In the genomic region with DNA sequence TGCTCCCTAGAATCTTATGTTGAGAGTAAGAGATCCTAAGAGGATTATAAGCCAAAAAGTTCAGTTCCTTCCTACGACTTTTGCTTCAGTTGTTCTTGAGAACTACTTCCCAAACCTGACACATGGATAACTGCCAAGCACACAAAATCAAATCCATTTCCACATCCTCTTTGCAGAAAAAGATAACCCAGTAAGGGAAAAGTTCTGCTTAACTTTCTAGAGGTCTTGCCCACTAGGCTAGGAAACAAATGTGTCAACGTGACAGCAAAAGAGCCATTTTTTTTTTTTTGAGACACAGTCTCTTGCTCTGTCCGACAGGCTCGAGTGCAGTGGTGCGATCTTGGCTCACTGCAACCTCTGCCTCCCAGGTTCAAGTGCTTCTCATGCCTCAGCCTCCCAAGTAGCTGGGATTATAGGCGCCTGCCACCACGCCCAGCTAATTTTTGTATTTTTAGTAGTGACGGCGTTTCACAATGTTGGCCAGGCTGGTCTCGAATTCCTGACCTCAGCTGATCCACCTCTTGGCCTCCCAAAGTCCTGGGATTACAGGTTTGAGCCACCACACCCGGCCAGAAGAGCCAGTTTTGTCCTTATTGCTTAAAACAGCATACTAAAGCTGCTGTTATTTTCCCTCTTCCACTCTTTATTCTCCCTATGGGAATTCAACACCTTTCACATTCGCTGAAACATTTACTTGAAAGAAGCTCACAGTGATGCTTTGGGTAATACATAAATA, we compare ENCODE assay signal across 12 cellular contexts. TPM values are rescaled to one million over a fixed set of nuclear protein-coding genes. Genes with fewer than 3 reads are reported as not detected.
DNase-seq lines count a peak whose midpoint lies in the region; ATAC-seq, FAIRE-seq and TF ChIP-seq lines count a peak whose summit lies in the region.
"Had no signal": no experiment of that assay in that cellular context is flagged by ENCODE, and none has a peak within 500 bp of the region (broad histone marks: within the 10 kb centered on the region; RNA-seq: fewer than 3 reads in every experiment).

No MANE protein-coding gene starts in this region.

- FAIRE-seq in GM12891 (lab: Jason Lieb, UNC): peak; percentile 5

- H3K4me1 Mint-ChIP-seq in activated naive CD8-positive, alpha-beta T cell treated with anti-CD3 and anti-CD28 coated beads for 36 hours: peaks cover 69% of the 10 kb centered on the region

- no peaks in the 10 kb centered on the region for H3K27me3 ChIP-seq in psoas muscle (ENCODE audit: insufficient read depth in 3 of 3, low read length in 2 of 3)

- H3K27ac ChIP-seq in psoas muscle: peak overlapping the region; percentile 31
- H3K27ac ChIP-seq: SK-N-MC had no signal

- DNase-seq in GM12891 (ENCODE audit: insufficient read length, low spot score): no peak
- no peak for DNase-seq in activated naive CD8-positive, alpha-beta T cell treated with anti-CD3 and anti-CD28 coated beads for 36 hours
- DNase-seq in Right ventricle myocardium superior: no peak
- no peak for DNase-seq in psoas muscle
- no peak for DNase-seq in NCI-H510A treated with DMSO at 0.1 percent for 48 hours (lab: John Stamatoyannopoulos, UW)
- DNase-seq in stimulated activated CD4-positive, alpha-beta T cell treated with anti-CD3 and anti-CD28 coated beads, Interleukin-4, amount 100 ng/mL, for 4 hours: no peak
- no peak for DNase-seq in NCI-H2227 (lab: John Stamatoyannopoulos, UW; ENCODE audit: unreplicated experiment)
- DNase-seq: activated CD4-positive, alpha-beta T cell treated with anti-CD3 and anti-CD28 coated beads, Interleukin-2, amount 50 U/mL, for 48 hours; KG1; NCI-H226 had no signal

- peaks cover 92% of the 10 kb centered on the region for H3K4me1 ChIP-seq in psoas muscle

- H3K4me3 Mint-ChIP-seq in activated naive CD8-positive, alpha-beta T cell treated with anti-CD3 and anti-CD28 coated beads for 36 hours: no peak overlapping the region

- WGBS in psoas muscle, 3 donors: 18 to 34% (median 19%) methylated on average over 12 of the region's 12 CpGs

- ATAC-seq in Right ventricle myocardium superior (ENCODE audit: poor library complexity) (peak; percentile 42), psoas muscle (peak in 2 of 4 donors; percentile 31 to 34), HG02870 (IDR thresholded peaks at IDR 0.05; ENCODE audit: unreplicated experiment) (no peak)

- no peaks in the 10 kb centered on the region for H3K9me3 ChIP-seq in psoas muscle

- no peaks in the 10 kb centered on the region for H3K27me3 Mint-ChIP-seq in activated naive CD8-positive, alpha-beta T cell treated with anti-CD3 and anti-CD28 coated beads for 36 hours

- H3K27ac Mint-ChIP-seq in activated naive CD8-positive, alpha-beta T cell treated with anti-CD3 and anti-CD28 coated beads for 36 hours: peak overlapping the region; percentile 40

- H3K36me3 Mint-ChIP-seq in activated naive CD8-positive, alpha-beta T cell treated with anti-CD3 and anti-CD28 coated beads for 36 hours: peaks cover 38% of the 10 kb centered on the region

- intact Hi-C loops in Right ventricle myocardium superior (cut with DNase I) (no loop called here), psoas muscle (cut with DNase I) (no loop called here)

- peak overlapping the region; percentile 14 for H3K4me3 ChIP-seq in psoas muscle
- H3K4me3 ChIP-seq: SK-N-MC had no signal

- H3K9me3 Mint-ChIP-seq in activated naive CD8-positive, alpha-beta T cell treated with anti-CD3 and anti-CD28 coated beads for 36 hours: no peaks in the 10 kb centered on the region

- no peak for TF ChIP-seq CTCF in psoas muscle (IDR thresholded peaks at IDR 0.05)

- peaks cover 0 to 22% of the 10 kb centered on the region in 2 donors for H3K36me3 ChIP-seq in psoas muscle (ENCODE audit: insufficient read depth in 1 of 2, low read depth in 1 of 2)

- TF ChIP-seq POLR2A in GM12891 (IDR thresholded peaks at IDR 0.05; ENCODE audit: low read depth, low read length): no peak

TF ChIP-seq in GM12891, 5 proteins besides CTCF, POLR2A, EP300 and RAD21:
- TF ChIP-seq POU2F2 (IDR thresholded peaks at IDR 0.05; ENCODE audit: low read depth, low read length): no peak
- no peak for TF ChIP-seq POLR2AphosphoS5 (IDR thresholded peaks at IDR 0.05; ENCODE audit: low read depth, low read length)
- no peak for TF ChIP-seq TAF1 (IDR thresholded peaks at IDR 0.05; ENCODE audit: low read depth, low read length)
- TF ChIP-seq SPI1 (IDR thresholded peaks at IDR 0.05; ENCODE audit: low read depth, low read length): no peak
- TF ChIP-seq PAX5 (IDR thresholded peaks at IDR 0.05; ENCODE audit: insufficient read depth, low read length, severe bottlenecking): no peak

RNA-seq across cellular contexts. Expression of a gene that starts 24.2 kb away (rescaled TPM):
- polyA plus RNA-seq in GM12891 (2012; ENCODE audit: low read depth, missing spikeins): 64.7 TPM
- total RNA-seq in activated naive CD8-positive, alpha-beta T cell treated with anti-CD3 and anti-CD28 coated beads for 36 hours: 100 to 1,000 TPM; 182 to 185 TPM
- 191 TPM for total RNA-seq in Right ventricle myocardium superior
- total RNA-seq in psoas muscle: 100 to 1,000 TPM; 139 to 394 (median 224) TPM
- 100 to 1,000 TPM in 2 of 3 donors, 10 to 100 TPM in 1; 73.6 to 201 (median 142) TPM for polyA plus RNA-seq in psoas muscle

RNA-seq across cellular contexts. Expression of a gene that starts 54.3 kb away (rescaled TPM):
- 0.09 TPM for polyA plus RNA-seq in GM12891 (2012; ENCODE audit: low read depth, missing spikeins)
- 1 to 10 TPM; 1.4 to 2.3 TPM for total RNA-seq in activated naive CD8-positive, alpha-beta T cell treated with anti-CD3 and anti-CD28 coated beads for 36 hours
- total RNA-seq in Right ventricle myocardium superior (32.9 TPM), psoas muscle (10 to 100 TPM in 3 of 4 donors, 1 to 10 TPM in 1; 9.0 to 29.3 (median 18.7) TPM)
- polyA plus RNA-seq in psoas muscle: 10 to 100 TPM in 2 of 3 donors, 1 to 10 TPM in 1; 2.3 to 13.4 (median 13.0) TPM
